ENCODE assay signal across 8 cellular contexts in the genomic region with DNA sequence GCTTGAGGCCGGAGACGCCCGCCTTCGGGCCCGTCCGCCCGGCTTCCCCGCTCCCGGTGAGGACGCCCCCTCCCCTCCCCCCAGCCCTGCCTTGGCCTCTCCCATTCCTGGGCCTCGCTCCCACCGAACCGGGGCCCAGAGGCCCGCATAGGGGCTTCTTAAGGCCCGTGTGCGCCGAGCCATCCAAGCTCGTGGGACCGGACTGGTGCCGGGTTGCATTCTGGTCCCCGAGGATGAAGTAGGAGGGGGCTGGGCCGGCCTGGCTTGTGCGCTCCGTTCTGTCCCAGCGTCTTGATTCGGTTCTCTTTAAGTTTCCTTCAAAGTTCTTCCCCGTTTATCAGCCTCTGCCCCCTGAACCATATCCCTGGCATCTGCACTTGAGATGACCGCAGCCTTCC. TPM values are rescaled to one million over a fixed set of nuclear protein-coding genes. Genes with fewer than 3 reads are reported as not detected.
DNase-seq lines count a peak whose midpoint lies in the region; ATAC-seq and FAIRE-seq lines count a peak whose summit lies in the region.

No MANE protein-coding gene starts in this region.

- H3K4me3 ChIP-seq in Jurkat, Clone E6-1 (ENCODE audit: low read length) = peak overlapping the region; percentile 87

- FAIRE-seq in HTR-8/SVneo (lab: Jason Lieb, UNC) = no peak

- H3K36me3 Mint-ChIP-seq in natural killer cell treated with Interleukin-12 subunit alpha and Interleukin-12 subunit beta and Interleukin-15 and Interleukin-18, amount 100 ng/mL, for 72 hours = peaks cover under 1% of the 10 kb centered on the region

- peak overlapping the region; percentile 92 for H3K4me3 Mint-ChIP-seq in natural killer cell treated with Interleukin-12 subunit alpha and Interleukin-12 subunit beta and Interleukin-15 and Interleukin-18, amount 100 ng/mL, for 72 hours

- peak overlapping the region; percentile 84 to 88 for H3K27ac Mint-ChIP-seq in natural killer cell treated with Interleukin-12 subunit alpha and Interleukin-12 subunit beta and Interleukin-15 and Interleukin-18, amount 100 ng/mL, for 72 hours

- H3K4me1 Mint-ChIP-seq in natural killer cell treated with Interleukin-12 subunit alpha and Interleukin-12 subunit beta and Interleukin-15 and Interleukin-18, amount 100 ng/mL, for 72 hours (ENCODE audit: low read depth in 2 of 2) = peaks cover 31 to 41% of the 10 kb centered on the region in 2 donors

- peak; percentile 7 for ATAC-seq in GM19395 (IDR thresholded peaks at IDR 0.05; ENCODE audit: unreplicated experiment)
- ATAC-seq in natural killer cell treated with Interleukin-12 subunit alpha and Interleukin-12 subunit beta and Interleukin-15 and Interleukin-18, amount 100 ng/mL, for 72 hours = peak in 1 of 2 donors; percentile 3

- H3K27me3 Mint-ChIP-seq in natural killer cell treated with Interleukin-12 subunit alpha and Interleukin-12 subunit beta and Interleukin-15 and Interleukin-18, amount 100 ng/mL, for 72 hours = no peaks in the 10 kb centered on the region

- H3K27ac ChIP-seq in cingulate gyrus (ENCODE audit: low read depth, low read length) = peak overlapping the region; percentile 83

- H3K9me3 Mint-ChIP-seq in natural killer cell treated with Interleukin-12 subunit alpha and Interleukin-12 subunit beta and Interleukin-15 and Interleukin-18, amount 100 ng/mL, for 72 hours = no peaks in the 10 kb centered on the region

- no peak for DNase-seq in Jurkat, Clone E6-1 (ENCODE audit: low read depth, low spot score)
- DNase-seq in natural killer cell treated with Interleukin-12 subunit alpha and Interleukin-12 subunit beta and Interleukin-15 and Interleukin-18, amount 100 ng/mL, for 72 hours (ENCODE audit: low spot score) = no peak
- DNase-seq in HTR-8/SVneo (ENCODE audit: insufficient read length, low spot score) (no peak), HK-2 (ENCODE audit: unreplicated experiment) (no peak), NCI-H345 treated with DMSO at 0.1 percent for 48 hours (lab: John Stamatoyannopoulos, UW; ENCODE audit: unreplicated experiment) (no peak), OCI-M2 (lab: John Stamatoyannopoulos, UW; ENCODE audit: unreplicated experiment) (no peak)

RNA-seq across cellular contexts. Expression of gene SENP3, which starts 0.5 kb away (rescaled TPM):
- polyA plus RNA-seq in Jurkat, Clone E6-1 (2012; ENCODE audit: insufficient read depth, insufficient read length) = 127 TPM
- total RNA-seq in natural killer cell treated with Interleukin-12 subunit alpha and Interleukin-12 subunit beta and Interleukin-15 and Interleukin-18, amount 100 ng/mL, for 72 hours = 10 to 100 TPM; 56.2 to 90.1 TPM

RNA-seq across cellular contexts. Expression of gene TNFSF13, which starts 3.7 kb away (rescaled TPM):
- 2.0 TPM for polyA plus RNA-seq in Jurkat, Clone E6-1 (2012; ENCODE audit: insufficient read depth, insufficient read length)
- 1 to 10 TPM; 3.1 to 6.8 TPM for total RNA-seq in natural killer cell treated with Interleukin-12 subunit alpha and Interleukin-12 subunit beta and Interleukin-15 and Interleukin-18, amount 100 ng/mL, for 72 hours

RNA-seq across cellular contexts. Expression of gene TNFSF12, which starts 13.3 kb away (rescaled TPM):
- 3.2 TPM for polyA plus RNA-seq in Jurkat, Clone E6-1 (2012; ENCODE audit: insufficient read depth, insufficient read length)
- 10 to 100 TPM; 54.9 to 69.3 TPM for total RNA-seq in natural killer cell treated with Interleukin-12 subunit alpha and Interleukin-12 subunit beta and Interleukin-15 and Interleukin-18, amount 100 ng/mL, for 72 hours

RNA-seq across cellular contexts. Expression of gene CD68, which starts 17.2 kb away (rescaled TPM):
- 1.5 TPM for polyA plus RNA-seq in Jurkat, Clone E6-1 (2012; ENCODE audit: insufficient read depth, insufficient read length)
- 10 to 100 TPM; 20.8 to 51.1 TPM for total RNA-seq in natural killer cell treated with Interleukin-12 subunit alpha and Interleukin-12 subunit beta and Interleukin-15 and Interleukin-18, amount 100 ng/mL, for 72 hours

RNA-seq across cellular contexts. Expression of gene MPDU1, which starts 21.4 kb away (rescaled TPM):
- 157 TPM for polyA plus RNA-seq in Jurkat, Clone E6-1 (2012; ENCODE audit: insufficient read depth, insufficient read length)
- 10 to 100 TPM; 82.7 to 95.5 TPM for total RNA-seq in natural killer cell treated with Interleukin-12 subunit alpha and Interleukin-12 subunit beta and Interleukin-15 and Interleukin-18, amount 100 ng/mL, for 72 hours
